Comparison of ENCODE assay signal across 1 cellular context in the genomic region with DNA sequence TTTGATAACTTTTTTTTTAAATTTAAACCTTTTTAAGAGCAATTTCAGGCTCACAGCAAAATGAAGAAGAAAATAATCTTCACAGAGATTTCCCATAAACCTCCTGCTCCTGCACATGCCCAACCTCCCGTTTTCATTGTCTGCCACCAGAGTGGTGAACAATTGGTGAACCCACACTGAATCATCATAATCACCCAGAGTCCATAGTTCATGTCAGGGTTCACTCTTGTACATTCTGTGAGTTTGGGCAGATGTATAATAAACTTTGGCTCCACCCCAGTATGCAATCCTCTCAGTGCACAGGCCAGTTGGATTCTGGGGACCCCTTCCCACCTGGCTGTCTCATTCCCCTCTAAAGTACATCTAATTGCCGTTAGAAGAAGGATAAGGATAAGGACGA.
TF ChIP-seq lines count a peak whose summit lies in the region.

No MANE protein-coding gene starts in this region.

TF ChIP-seq in WTC11, 78 proteins besides CTCF, POLR2A, EP300 and RAD21 (continued from another document):
- TF ChIP-seq, protein P1, sequence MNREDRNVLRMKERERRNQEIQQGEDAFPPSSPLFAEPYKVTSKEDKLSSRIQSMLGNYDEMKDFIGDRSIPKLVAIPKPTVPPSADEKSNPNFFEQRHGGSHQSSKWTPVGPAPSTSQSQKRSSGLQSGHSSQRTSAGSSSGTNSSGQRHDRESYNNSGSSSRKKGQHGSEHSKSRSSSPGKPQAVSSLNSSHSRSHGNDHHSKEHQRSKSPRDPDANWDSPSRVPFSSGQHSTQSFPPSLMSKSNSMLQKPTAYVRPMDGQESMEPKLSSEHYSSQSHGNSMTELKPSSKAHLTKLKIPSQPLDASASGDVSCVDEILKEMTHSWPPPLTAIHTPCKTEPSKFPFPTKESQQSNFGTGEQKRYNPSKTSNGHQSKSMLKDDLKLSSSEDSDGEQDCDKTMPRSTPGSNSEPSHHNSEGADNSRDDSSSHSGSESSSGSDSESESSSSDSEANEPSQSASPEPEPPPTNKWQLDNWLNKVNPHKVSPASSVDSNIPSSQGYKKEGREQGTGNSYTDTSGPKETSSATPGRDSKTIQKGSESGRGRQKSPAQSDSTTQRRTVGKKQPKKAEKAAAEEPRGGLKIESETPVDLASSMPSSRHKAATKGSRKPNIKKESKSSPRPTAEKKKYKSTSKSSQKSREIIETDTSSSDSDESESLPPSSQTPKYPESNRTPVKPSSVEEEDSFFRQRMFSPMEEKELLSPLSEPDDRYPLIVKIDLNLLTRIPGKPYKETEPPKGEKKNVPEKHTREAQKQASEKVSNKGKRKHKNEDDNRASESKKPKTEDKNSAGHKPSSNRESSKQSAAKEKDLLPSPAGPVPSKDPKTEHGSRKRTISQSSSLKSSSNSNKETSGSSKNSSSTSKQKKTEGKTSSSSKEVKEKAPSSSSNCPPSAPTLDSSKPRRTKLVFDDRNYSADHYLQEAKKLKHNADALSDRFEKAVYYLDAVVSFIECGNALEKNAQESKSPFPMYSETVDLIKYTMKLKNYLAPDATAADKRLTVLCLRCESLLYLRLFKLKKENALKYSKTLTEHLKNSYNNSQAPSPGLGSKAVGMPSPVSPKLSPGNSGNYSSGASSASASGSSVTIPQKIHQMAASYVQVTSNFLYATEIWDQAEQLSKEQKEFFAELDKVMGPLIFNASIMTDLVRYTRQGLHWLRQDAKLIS (CRISPR knock-in tag; IDR thresholded peaks at IDR 0.05; ENCODE audit: borderline replicate concordance) = no peak
- TF ChIP-seq, protein P2, sequence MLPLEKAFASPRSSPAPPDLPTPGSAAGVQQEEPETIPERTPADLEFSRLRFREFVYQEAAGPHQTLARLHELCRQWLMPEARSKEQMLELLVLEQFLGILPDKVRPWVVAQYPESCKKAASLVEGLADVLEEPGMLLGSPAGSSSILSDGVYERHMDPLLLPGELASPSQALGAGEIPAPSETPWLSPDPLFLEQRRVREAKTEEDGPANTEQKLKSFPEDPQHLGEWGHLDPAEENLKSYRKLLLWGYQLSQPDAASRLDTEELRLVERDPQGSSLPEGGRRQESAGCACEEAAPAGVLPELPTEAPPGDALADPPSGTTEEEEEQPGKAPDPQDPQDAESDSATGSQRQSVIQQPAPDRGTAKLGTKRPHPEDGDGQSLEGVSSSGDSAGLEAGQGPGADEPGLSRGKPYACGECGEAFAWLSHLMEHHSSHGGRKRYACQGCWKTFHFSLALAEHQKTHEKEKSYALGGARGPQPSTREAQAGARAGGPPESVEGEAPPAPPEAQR (CRISPR knock-in tag; IDR thresholded peaks at IDR 0.05) = no peak
- TF ChIP-seq TCF7 (CRISPR knock-in tag; IDR thresholded peaks at IDR 0.05; ENCODE audit: low read depth) (no peak), ZNF671 (CRISPR knock-in tag; IDR thresholded peaks at IDR 0.05) (no peak), RELA (CRISPR knock-in tag; IDR thresholded peaks at IDR 0.05; ENCODE audit: borderline replicate concordance) (no peak)
- TF ChIP-seq, protein P3, sequence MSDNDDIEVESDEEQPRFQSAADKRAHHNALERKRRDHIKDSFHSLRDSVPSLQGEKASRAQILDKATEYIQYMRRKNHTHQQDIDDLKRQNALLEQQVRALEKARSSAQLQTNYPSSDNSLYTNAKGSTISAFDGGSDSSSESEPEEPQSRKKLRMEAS (CRISPR knock-in tag; IDR thresholded peaks at IDR 0.05) = no peak
